In genomic region chr12:25319233-25319984, GRCh38 we compare ENCODE assay signal across 1 cellular context.
TF ChIP-seq lines count a peak whose summit lies in the region.

No MANE protein-coding gene starts in this region.

TF ChIP-seq in WTC11, 78 proteins besides CTCF, POLR2A, EP300 and RAD21 (continued from another document):
- TF ChIP-seq ZNF232 (CRISPR knock-in tag; IDR thresholded peaks at IDR 0.05) (no peak), IRF2 (CRISPR knock-in tag; IDR thresholded peaks at IDR 0.05; ENCODE audit: borderline replicate concordance, low read depth) (no peak), AFF4 (CRISPR knock-in tag; IDR thresholded peaks at IDR 0.05; ENCODE audit: borderline replicate concordance) (no peak), ZNF425 (CRISPR knock-in tag; conservative IDR thresholded peaks at IDR 0.05) (no peak)
